9 cellular contexts compared by ENCODE assay signal in the genomic region with DNA sequence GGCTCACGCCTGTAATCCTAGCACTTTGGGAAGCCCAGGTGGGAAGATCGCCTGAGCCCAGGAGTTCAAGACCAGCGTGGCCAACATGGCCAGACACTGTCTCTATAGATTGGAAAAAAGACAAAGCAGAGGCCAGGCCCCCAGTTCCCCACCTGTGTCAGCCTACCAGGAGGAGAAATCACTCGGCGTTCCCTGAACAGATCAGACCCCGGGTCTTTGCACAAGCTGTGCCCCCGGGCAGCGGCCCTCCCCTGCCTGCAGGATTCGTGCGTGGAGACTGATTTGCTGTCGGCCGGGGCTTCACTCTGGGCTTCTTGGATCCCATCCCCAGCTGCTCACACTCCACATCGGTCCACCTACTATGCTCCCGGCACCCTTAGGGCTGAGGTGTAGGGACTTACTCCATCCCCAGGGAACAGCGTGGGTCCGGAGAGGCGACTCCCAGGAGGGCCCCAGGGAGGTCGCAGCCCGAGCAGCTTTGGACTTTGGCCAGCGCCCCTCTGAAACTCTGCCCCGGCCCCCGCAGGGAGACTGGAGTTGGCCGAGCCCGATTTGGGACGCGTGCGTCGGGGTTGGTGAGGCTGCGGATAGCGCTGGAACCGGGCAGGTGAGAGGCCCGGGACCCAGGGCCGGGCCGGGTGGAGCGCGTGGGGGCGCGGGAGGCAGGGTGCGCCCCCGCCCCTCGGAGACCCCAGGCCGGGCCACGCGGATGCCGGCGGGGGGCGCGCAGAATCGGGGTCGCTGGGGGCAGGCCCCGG.
DNase-seq lines count a peak whose midpoint lies in the region; ATAC-seq lines count a peak whose summit lies in the region.
"Had no signal": no experiment of that assay in that cellular context is flagged by ENCODE, and none has a peak within 500 bp of the region (broad histone marks: within the 10 kb centered on the region; RNA-seq: fewer than 3 reads in every experiment).

No MANE protein-coding gene starts in this region.

- H3K4me1 ChIP-seq in iPS-18a (ENCODE audit: control insufficient read depth, low read depth, low read length) = peaks cover 4% of the 10 kb centered on the region

- H3K27ac Mint-ChIP-seq in stimulated activated naive CD8-positive, alpha-beta T cell treated with anti-CD3 and anti-CD28 coated beads, Interleukin-15, Interleukin-2, amounts not matched to agents 100 ng/mL and 50 ng/mL, for 24 hours = no peak overlapping the region

- no peaks in the 10 kb centered on the region for H3K9me3 ChIP-seq in iPS-18a (ENCODE audit: control insufficient read depth, low read depth, low read length)

- H3K27me3 Mint-ChIP-seq in stimulated activated naive CD8-positive, alpha-beta T cell treated with anti-CD3 and anti-CD28 coated beads, Interleukin-15, Interleukin-2, amounts not matched to agents 100 ng/mL and 50 ng/mL, for 24 hours = peaks cover 23% of the 10 kb centered on the region

- H3K27ac ChIP-seq in iPS-18a (ENCODE audit: low read length) = no peak overlapping the region

- peak overlapping the region; percentile 6 for H3K4me3 Mint-ChIP-seq in stimulated activated naive CD8-positive, alpha-beta T cell treated with anti-CD3 and anti-CD28 coated beads, Interleukin-15, Interleukin-2, amounts not matched to agents 100 ng/mL and 50 ng/mL, for 24 hours

- H3K4me3 ChIP-seq in iPS-18a (ENCODE audit: low read length) = peak overlapping the region; percentile 21

- H3K9me3 Mint-ChIP-seq in stimulated activated naive CD8-positive, alpha-beta T cell treated with anti-CD3 and anti-CD28 coated beads, Interleukin-15, Interleukin-2, amounts not matched to agents 100 ng/mL and 50 ng/mL, for 24 hours = no peaks in the 10 kb centered on the region

- no peaks in the 10 kb centered on the region for H3K36me3 ChIP-seq in iPS-18a (ENCODE audit: control insufficient read depth, low read depth, low read length)

- no peaks in the 10 kb centered on the region for H3K4me1 Mint-ChIP-seq in stimulated activated naive CD8-positive, alpha-beta T cell treated with anti-CD3 and anti-CD28 coated beads, Interleukin-15, Interleukin-2, amounts not matched to agents 100 ng/mL and 50 ng/mL, for 24 hours (ENCODE audit: low read depth)

- H3K27me3 ChIP-seq in iPS-18a (ENCODE audit: control insufficient read depth, insufficient read depth, low read length) = peaks cover 29% of the 10 kb centered on the region

- H3K36me3 Mint-ChIP-seq in stimulated activated naive CD8-positive, alpha-beta T cell treated with anti-CD3 and anti-CD28 coated beads, Interleukin-15, Interleukin-2, amounts not matched to agents 100 ng/mL and 50 ng/mL, for 24 hours (ENCODE audit: low read depth) = no peaks in the 10 kb centered on the region

- DNase-seq in stimulated activated naive CD8-positive, alpha-beta T cell treated with anti-CD3 and anti-CD28 coated beads, Interleukin-15, Interleukin-2, amounts not matched to agents 100 U/mL and 50 U/mL, for 24 hours = no peak
- DNase-seq in NCI-H146 (lab: John Stamatoyannopoulos, UW) (no peak), SKM-1 treated with dmso at 0.1 percent for 144 hours (lab: John Stamatoyannopoulos, UW; ENCODE audit: unreplicated experiment) (no peak)
- DNase-seq: HCEC 1CT, NCI-H2171, SHP77 treated with DMSO at 0.1 percent for 48 hours had no signal

- H3K9ac ChIP-seq in iPS-18a (ENCODE audit: low read length) = no peak overlapping the region

- no peak for ATAC-seq in stimulated activated naive CD8-positive, alpha-beta T cell treated with anti-CD3 and anti-CD28 coated beads, Interleukin-15, Interleukin-2, amounts not matched to agents 100 U/mL and 50 U/mL, for 24 hours
- ATAC-seq in GM19351 (IDR thresholded peaks at IDR 0.05; ENCODE audit: unreplicated experiment) = no peak
